In the genomic region with DNA sequence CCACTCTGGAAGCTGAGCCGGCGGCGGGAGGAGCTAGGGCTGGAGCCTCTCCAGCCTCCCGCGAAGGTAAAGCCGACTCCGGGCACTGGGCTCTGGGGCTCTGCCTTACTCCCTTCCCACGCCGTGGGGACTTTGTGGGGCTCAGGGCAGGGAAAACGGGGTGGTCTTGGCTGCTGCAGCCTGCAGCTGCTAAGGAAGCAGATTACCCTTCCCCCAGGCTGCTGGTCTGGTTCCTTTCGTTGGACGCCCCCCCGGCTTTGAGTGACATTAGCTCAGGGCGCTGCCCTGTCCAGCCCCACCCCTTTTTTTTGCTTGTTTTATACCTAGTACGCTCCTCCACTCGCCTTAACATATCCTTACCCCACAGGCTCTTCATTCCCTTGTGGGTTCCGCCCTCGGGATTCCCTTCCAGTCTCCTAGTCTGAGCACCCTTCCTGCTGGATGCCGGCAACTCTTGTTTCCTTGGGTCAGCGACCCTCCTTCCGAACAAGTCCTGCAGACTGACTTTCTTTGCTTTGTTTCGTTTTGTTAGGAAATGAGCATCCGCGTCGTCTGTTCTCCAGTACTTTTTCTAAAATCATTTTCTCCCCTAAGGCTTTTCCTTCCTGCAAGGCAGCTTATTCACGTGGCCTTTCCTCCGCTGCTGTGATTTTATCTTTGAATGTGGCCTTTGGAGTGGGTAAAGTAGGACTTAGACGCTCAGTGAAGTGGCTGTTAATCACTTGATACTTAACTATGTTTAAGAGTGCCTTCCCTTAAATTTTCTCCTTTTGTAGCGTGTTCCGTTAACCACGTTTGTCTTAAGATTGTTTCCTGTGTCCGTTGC, we compare ENCODE assay signal across 8 cellular contexts. TPM values are rescaled to one million over a fixed set of nuclear protein-coding genes. Genes with fewer than 3 reads are reported as not detected.
DNase-seq lines count a peak whose midpoint lies in the region; ATAC-seq and TF ChIP-seq lines count a peak whose summit lies in the region.

No MANE protein-coding gene starts in this region.

- H3K9me3 ChIP-seq in mucosa of rectum (ENCODE audit: control insufficient read depth in 2 of 2, low read length in 2 of 2) (no peaks in the 10 kb centered on the region), stomach smooth muscle (ENCODE audit: control insufficient read depth in 2 of 2, low read length in 2 of 2) (no peaks in the 10 kb centered on the region)

- peak; percentile 38 for ATAC-seq in GM18868 (IDR thresholded peaks at IDR 0.05; ENCODE audit: unreplicated experiment)
- ATAC-seq in HG03066 (IDR thresholded peaks at IDR 0.05; ENCODE audit: low read depth, unreplicated experiment) = peak; percentile 43

- H3K4me3 ChIP-seq in BJ (ENCODE audit: low read depth, low read length) (peak overlapping the region; percentile 93), mucosa of rectum (ENCODE audit: low read length in 2 of 2) (peak overlapping the region; percentile 97 to 98), stomach smooth muscle (ENCODE audit: low read length in 2 of 2) (peak overlapping the region; percentile 91 to 98)

- H3K9ac ChIP-seq in mucosa of rectum (ENCODE audit: low read depth in 1 of 2, low read length in 2 of 2) (peak overlapping the region; percentile 85 to 98), stomach smooth muscle (ENCODE audit: low read length in 2 of 2) (peak overlapping the region; percentile 93 to 98)

- peak overlapping the region; percentile 83 for H3K27ac ChIP-seq in epithelial cell of prostate
- peak overlapping the region; percentile 92 to 96 for H3K27ac ChIP-seq in mucosa of rectum (ENCODE audit: low read depth in 2 of 2, low read length in 2 of 2)
- H3K27ac ChIP-seq in stomach smooth muscle (ENCODE audit: low read length) = peak overlapping the region; percentile 76

- POLR2A ChIA-PET in BJ (lab: Charles Lee) = no interaction called here

- no peak for TF ChIP-seq CTCF in BJ (IDR thresholded peaks at IDR 0.05; ENCODE audit: insufficient read depth, low read depth, low read length)

- DNase-seq in BJ (ENCODE audit: low read depth) (no peak), NCI-H2196 (lab: John Stamatoyannopoulos, UW; ENCODE audit: unreplicated experiment) (peak; percentile 59), epithelial cell of prostate (ENCODE audit: low read depth, low spot score) (no peak)
- peak; percentile 19 for DNase-seq in activated CD4-positive, alpha-beta T cell treated with anti-CD3 and anti-CD28 coated beads for 1 hour

- no peaks in the 10 kb centered on the region for H3K27me3 ChIP-seq in BJ (ENCODE audit: control insufficient read depth, insufficient read depth, low read length)
- no peaks in the 10 kb centered on the region for H3K27me3 ChIP-seq in mucosa of rectum (ENCODE audit: control insufficient read depth in 2 of 2, insufficient read depth in 2 of 2, low read length in 2 of 2)
- no peaks in the 10 kb centered on the region for H3K27me3 ChIP-seq in stomach smooth muscle (ENCODE audit: control insufficient read depth in 1 of 2, insufficient read depth in 2 of 2, low read length in 2 of 2)

- H3K4me1 ChIP-seq in mucosa of rectum (ENCODE audit: control insufficient read depth in 2 of 2, insufficient read depth in 2 of 2, low read length in 2 of 2) (peaks cover 19 to 31% of the 10 kb centered on the region in 2 donors), stomach smooth muscle (ENCODE audit: control insufficient read depth, insufficient read depth, low read length) (no peaks in the 10 kb centered on the region)

- no peaks in the 10 kb centered on the region for H3K36me3 ChIP-seq in BJ (ENCODE audit: control insufficient read depth, insufficient read depth, low read length)
- no peaks in the 10 kb centered on the region for H3K36me3 ChIP-seq in mucosa of rectum (ENCODE audit: control insufficient read depth in 2 of 2, insufficient read depth in 2 of 2, low read length in 2 of 2)
- no peaks in the 10 kb centered on the region for H3K36me3 ChIP-seq in stomach smooth muscle (ENCODE audit: control insufficient read depth in 2 of 2, insufficient read depth in 2 of 2, low read length in 2 of 2)

- CTCF ChIA-PET in BJ (lab: Yijun Ruan, JAX) = interaction anchor here (1.1 to 1.8 kb wide), 5 partner anchors 12 to 66 kb away, joined by 3 to 5 read pairs (median 4); no protein-coding TSS in a partner anchor

RNA-seq across cellular contexts. Expression of gene DNAJC13, which starts 0.6 kb away (rescaled TPM):
- 21.7 and 42.7 TPM in 2 replicates for polyA plus RNA-seq in BJ (2011; rRNA removed)
- 48.0 and 52.8 TPM in 2 replicates for polyA minus RNA-seq in BJ (2011; rRNA and poly(A)+ RNA removed)

Comparison
In these comparisons a context has a peak if more than half of its experiments do, and no peak if none do; other contexts are left out.
1. DNase-seq: peak in NCI-H2196 (single experiment) and activated CD4-positive, alpha-beta T cell treated with anti-CD3 and anti-CD28 coated beads for 1 hour (single experiment); none in BJ (single experiment) and epithelial cell of prostate (single experiment).
2. Peak in every context shown above with its lines, with median percentiles within 50 percentile points of each other: H3K4me3 ChIP-seq and H3K27ac ChIP-seq.